ENCODE assay signal across 21 cellular contexts in genomic region chr4:8307714-8308113, GRCh38. TPM values are rescaled to one million over a fixed set of nuclear protein-coding genes. Genes with fewer than 3 reads are reported as not detected.
DNase-seq lines count a peak whose midpoint lies in the region; ATAC-seq and TF ChIP-seq lines count a peak whose summit lies in the region.
"Had no signal": no experiment of that assay in that cellular context is flagged by ENCODE, and none has a peak within 500 bp of the region (broad histone marks: within the 10 kb centered on the region; RNA-seq: fewer than 3 reads in every experiment).

No MANE protein-coding gene starts in this region.

- H2AFZ ChIP-seq in neuronal stem cell (ENCODE audit: low read length) = no peak overlapping the region

- H3K27ac Mint-ChIP-seq in chondrocyte (ENCODE audit: unreplicated experiment) = no peak overlapping the region

- peaks cover 13% of the 10 kb centered on the region for H3K9me3 Mint-ChIP-seq in chondrocyte (ENCODE audit: low read depth)

- no peak overlapping the region for H2BK120ac ChIP-seq in neuronal stem cell (ENCODE audit: low read depth, low read length)

- peaks cover 3% of the 10 kb centered on the region for H3K79me1 ChIP-seq in neuronal stem cell (ENCODE audit: low read depth, low read length)

- no peak overlapping the region for H4K91ac ChIP-seq in neuronal stem cell (ENCODE audit: low read depth, low read length, poor library complexity)

- H4K8ac ChIP-seq in neuronal stem cell (ENCODE audit: low read depth, low read length) = no peak overlapping the region

- H3K4me2 ChIP-seq in neuronal stem cell (ENCODE audit: insufficient read depth, low read length, poor library complexity, severe bottlenecking) = no peak overlapping the region
- H3K4me2 ChIP-seq: KMS-11 had no signal

- H3K4me1 ChIP-seq in heart right ventricle (peaks cover 14 to 42% (median 32%) of the 10 kb centered on the region in 9 donors), neuronal stem cell (ENCODE audit: control insufficient read depth in 2 of 2, insufficient read depth in 1 of 2, low read depth in 1 of 2, low read length in 2 of 2) (peaks cover 0 to 8% of the 10 kb centered on the region in 2 donors), upper lobe of right lung (no peaks in the 10 kb centered on the region)
- H3K4me1 ChIP-seq: HAP-1, SJCRH30 had no signal

- H3K27ac ChIP-seq in heart right ventricle (no peak overlapping the region), neuronal stem cell (replicated peaks; ENCODE audit: low read length) (no peak overlapping the region), upper lobe of right lung (no peak overlapping the region)
- H3K27ac ChIP-seq: KMS-11, SJCRH30 had no signal

- peak overlapping the region; percentile 72 for H3K14ac ChIP-seq in neuronal stem cell (ENCODE audit: low read length)

- peaks cover 7% of the 10 kb centered on the region for H3K27me3 Mint-ChIP-seq in chondrocyte (ENCODE audit: low read depth)

- no peak overlapping the region for H3K4me3 ChIP-seq in heart right ventricle
- no peak overlapping the region for H3K4me3 ChIP-seq in neuronal stem cell (ENCODE audit: low read length in 2 of 2)
- H3K4me3 ChIP-seq in upper lobe of right lung = no peak overlapping the region
- H3K4me3 ChIP-seq: HAP-1, SJCRH30 had no signal

- H2BK15ac ChIP-seq in neuronal stem cell (ENCODE audit: low read length) = no peak overlapping the region

- H3K9ac ChIP-seq in neuronal stem cell (ENCODE audit: low read depth, low read length, poor library complexity) = no peak overlapping the region
- H3K9ac ChIP-seq: KMS-11 had no signal

- H3K4me3 Mint-ChIP-seq in chondrocyte (ENCODE audit: unreplicated experiment) = no peak overlapping the region

- H2AK5ac ChIP-seq in neuronal stem cell (ENCODE audit: low read depth, low read length) = peak overlapping the region; percentile 47

- peaks cover 0 to 5% (median 0%) of the 10 kb centered on the region in 11 donors for H3K9me3 ChIP-seq in heart right ventricle
- peaks cover 0 to 2% of the 10 kb centered on the region in 2 donors for H3K9me3 ChIP-seq in neuronal stem cell (replicated peaks in 1 of 2; ENCODE audit: control insufficient read depth in 2 of 2, insufficient read depth in 1 of 2, low read depth in 1 of 2, low read length in 2 of 2)
- H3K9me3 ChIP-seq in upper lobe of right lung = no peaks in the 10 kb centered on the region
- H3K9me3 ChIP-seq: HAP-1, SJCRH30 had no signal

- WGBS in heart right ventricle, 2 donors = 93 to 94% methylated on average over 7 of the region's 7 CpGs
- WGBS in neuronal stem cell (ENCODE audit: extremely low coverage in 2 of 2, insufficient read length in 2 of 2, insufficient replicate concordance in 1 of 2), 2 donors = no CpG with 5 or more reads among the region's 7 CpGs

- H3K36me3 Mint-ChIP-seq in chondrocyte (ENCODE audit: low read depth) = peaks cover 4% of the 10 kb centered on the region

- H3K4ac ChIP-seq in neuronal stem cell (ENCODE audit: low read length) = peak overlapping the region; percentile 17

- H3K23ac ChIP-seq in neuronal stem cell (ENCODE audit: low read depth, low read length, poor library complexity) = peak overlapping the region; percentile 30

- no peak for ATAC-seq in left ventricle myocardium superior
- ATAC-seq in heart right ventricle = no peak
- no peak for ATAC-seq in upper lobe of right lung
- ATAC-seq: PC-3 had no signal

- H3K27me3 ChIP-seq in heart right ventricle (no peaks in the 10 kb centered on the region), neuronal stem cell (ENCODE audit: control insufficient read depth in 3 of 3, insufficient read depth in 3 of 3, low read depth in 1 of 3, low read length in 3 of 3) (peaks cover 0 to 11% (median 0%) of the 10 kb centered on the region in 3 experiments), upper lobe of right lung (no peaks in the 10 kb centered on the region)

- TF ChIP-seq CTCF in heart right ventricle (IDR thresholded peaks at IDR 0.05) (no peak), chondrocyte (IDR thresholded peaks at IDR 0.05) (no peak), upper lobe of right lung (IDR thresholded peaks at IDR 0.05) (no peak)

- peaks cover 0 to 15% (median 0%) of the 10 kb centered on the region in 9 donors for H3K36me3 ChIP-seq in heart right ventricle
- H3K36me3 ChIP-seq in neuronal stem cell (replicated peaks in 1 of 2; ENCODE audit: control insufficient read depth in 2 of 2, insufficient read depth in 2 of 2, low read length in 2 of 2) = no peaks in the 10 kb centered on the region
- H3K36me3 ChIP-seq in upper lobe of right lung = no peaks in the 10 kb centered on the region
- H3K36me3 ChIP-seq: HAP-1, SJCRH30 had no signal

- intact Hi-C loops in left ventricle myocardium superior (cut with micrococcal nuclease) = no loop called here
- intact Hi-C loops in heart right ventricle (cut with DNase I) = no loop called here
- intact Hi-C loops in upper lobe of right lung (cut with DNase I) = no loop called here

- H2BK5ac ChIP-seq in neuronal stem cell (ENCODE audit: low read length) = no peak overlapping the region

- peak overlapping the region; percentile 17 for H3K18ac ChIP-seq in neuronal stem cell (ENCODE audit: low read length)

- peaks cover 17% of the 10 kb centered on the region for H3K4me1 Mint-ChIP-seq in chondrocyte (ENCODE audit: low read depth)

- DNase-seq in left ventricle myocardium superior = peak; percentile 29
- DNase-seq in heart right ventricle = no peak
- DNase-seq in chondrocyte (ENCODE audit: low spot score) = peak; percentile 67
- DNase-seq in neuronal stem cell (ENCODE audit: low spot score) = no peak
- DNase-seq in upper lobe of right lung = peak; percentile 50
- DNase-seq in GM03348 (ENCODE audit: low spot score) = no peak
- DNase-seq in GDM1 (lab: John Stamatoyannopoulos, UW) = no peak
- no peak for DNase-seq in DMS153 (lab: John Stamatoyannopoulos, UW)
- DNase-seq: COR-L47, DMS 273 treated with DMSO at 0.1 percent for 48 hours, NCI-H1417, NCI-H187, NCI-H2107, NCI-H2227 treated with DMSO at 0.1 percent for 48 hours, NCI-H524, PC-3, RPMI8226, SJCRH30 had no signal

- no peak overlapping the region for H2BK12ac ChIP-seq in neuronal stem cell (ENCODE audit: low read length)

RNA-seq across cellular contexts. Expression of gene HTRA3, which starts 38.2 kb away (rescaled TPM):
- total RNA-seq in left ventricle myocardium superior = 95.6 TPM
- 10 to 100 TPM; 20.2 to 82.5 (median 54.2) TPM for total RNA-seq in heart right ventricle
- 10 to 100 TPM; 51.8 to 56.7 TPM for polyA plus RNA-seq in heart right ventricle
- 0.68 to 4.8 TPM (median 3.5 TPM) in 3 replicates for total RNA-seq in chondrocyte
- polyA plus RNA-seq in neuronal stem cell (2013, experiment 1 of 2) = 2.9 TPM
- polyA plus RNA-seq in neuronal stem cell (2013, experiment 2 of 2) = 2.8 TPM
- total RNA-seq in upper lobe of right lung = 25.0 TPM
- total RNA-seq: HT-29 had no signal

Comparison
In these comparisons a context has a peak if more than half of its experiments do, and no peak if none do; other contexts are left out.
1. DNase-seq: peak in left ventricle myocardium superior (single experiment), chondrocyte (single experiment) and upper lobe of right lung (single experiment); none in heart right ventricle (0 of 2), neuronal stem cell (single experiment), GM03348 (single experiment), GDM1 (single experiment) and DMS153 (single experiment).